19 cellular contexts compared by ENCODE assay signal in genomic region chr2:106078091-106078490, GRCh38.
A peak's percentile ranks its signal among the peaks of the same experiment; 100 is the strongest.
DNase-seq lines count a peak whose midpoint lies in the region; ATAC-seq and TF ChIP-seq lines count a peak whose summit lies in the region.
"Had no signal": no experiment of that assay in that cellular context is flagged by ENCODE, and none has a peak within 500 bp of the region (broad histone marks: within the 10 kb centered on the region; RNA-seq: fewer than 3 reads in every experiment).

No MANE protein-coding gene starts in this region.

- CTCF ChIA-PET in T-cell (lab: Charles Lee) = no interaction called here

- no peak overlapping the region for H3K9ac ChIP-seq in endodermal cell (ENCODE audit: extremely low read depth, low read length, poor library complexity, severe bottlenecking)

- no peak for DNase-seq in activated naive CD4-positive, alpha-beta T cell treated with anti-CD3 and anti-CD28 coated beads, Interleukin-2, amount 50 U/mL, for 72 hours (ENCODE audit: low spot score in 2 of 2)
- no peak for DNase-seq in activated naive CD4-positive, alpha-beta T cell treated with anti-CD3 and anti-CD28 coated beads, Interleukin-2, amount 50 U/mL, for 16 hours
- DNase-seq in T-cell = peak in 1 of 34 experiments; percentile 47
- no peak for DNase-seq in endodermal cell
- DNase-seq in stimulated activated naive CD8-positive, alpha-beta T cell treated with anti-CD3 and anti-CD28 coated beads, Interleukin-15, amount 100 ng/mL, for 72 hours = no peak
- no peak for DNase-seq in stimulated activated CD4-positive, alpha-beta T cell treated with anti-CD3 and anti-CD28 coated beads, Interleukin-2, amount 100 ng/mL, for 48 hours
- DNase-seq in immature natural killer cell = no peak
- DNase-seq: ACHN, AML-193, Calu3, DMS79, NCI-H1105, NCI-H1694 treated with DMSO at 0.1 percent for 48 hours, NCI-H2107, NCI-H2227 treated with DMSO at 0.1 percent for 48 hours, NCI-H524, Right ventricle myocardium superior had no signal

- H3K4me1 ChIP-seq in endodermal cell (ENCODE audit: control insufficient read depth, insufficient read depth, low read length) = peaks cover 3% of the 10 kb centered on the region

- no peak overlapping the region for H3K27ac ChIP-seq in endodermal cell (ENCODE audit: low read depth, low read length)

- no peaks in the 10 kb centered on the region for H3K9me3 Mint-ChIP-seq in activated naive CD4-positive, alpha-beta T cell treated with anti-CD3 and anti-CD28 coated beads, Interleukin-2, amount 50 U/mL, for 72 hours
- H3K9me3 Mint-ChIP-seq in T-cell (no peaks in the 10 kb centered on the region), endodermal cell (no peaks in the 10 kb centered on the region), immature natural killer cell (no peaks in the 10 kb centered on the region)
- H3K9me3 Mint-ChIP-seq in stimulated activated naive CD8-positive, alpha-beta T cell treated with anti-CD3 and anti-CD28 coated beads, Interleukin-15, amount 100 ng/mL, for 72 hours = peaks cover 0 to 4% of the 10 kb centered on the region in 2 donors

- peak; percentile 46 to 49 for ATAC-seq in activated naive CD4-positive, alpha-beta T cell treated with anti-CD3 and anti-CD28 coated beads, Interleukin-2, amount 50 U/mL, for 72 hours
- peak; percentile 73 to 85 (median 78) for ATAC-seq in T-cell (replicated peaks in 1 of 4)
- peak; percentile 64 for ATAC-seq in stimulated activated naive CD8-positive, alpha-beta T cell treated with anti-CD3 and anti-CD28 coated beads, Interleukin-15, amount 100 ng/mL, for 72 hours
- ATAC-seq: Panc1 had no signal

- 68 to 77% methylated on average over 5 of the region's 5 CpGs for WGBS in endodermal cell (ENCODE audit: insufficient coverage in 1 of 2, insufficient read length in 1 of 2), 2 experiments

- no peaks in the 10 kb centered on the region for H3K36me3 Mint-ChIP-seq in activated naive CD4-positive, alpha-beta T cell treated with anti-CD3 and anti-CD28 coated beads, Interleukin-2, amount 50 U/mL, for 72 hours
- H3K36me3 Mint-ChIP-seq in T-cell = no peaks in the 10 kb centered on the region
- H3K36me3 Mint-ChIP-seq in endodermal cell (ENCODE audit: low read depth) = no peaks in the 10 kb centered on the region
- no peaks in the 10 kb centered on the region for H3K36me3 Mint-ChIP-seq in immature natural killer cell
- H3K36me3 Mint-ChIP-seq: CD14-positive monocyte had no signal

- no peak for TF ChIP-seq CTCF in endodermal cell (conservative IDR thresholded peaks at IDR 0.05)

- peak overlapping the region; percentile 26 for H3K4me3 ChIP-seq in endodermal cell (ENCODE audit: low read length)

- H3K4me1 Mint-ChIP-seq in T-cell (peaks cover 33 to 59% (median 38%) of the 10 kb centered on the region in 3 donors), endodermal cell (peaks cover 21% of the 10 kb centered on the region), immature natural killer cell (peaks cover 8 to 13% of the 10 kb centered on the region in 2 donors)
- H3K4me1 Mint-ChIP-seq in stimulated activated naive CD8-positive, alpha-beta T cell treated with anti-CD3 and anti-CD28 coated beads, Interleukin-15, amount 100 ng/mL, for 72 hours = peaks cover 47% of the 10 kb centered on the region
- H3K4me1 Mint-ChIP-seq: CD14-positive monocyte had no signal

- POLR2A ChIA-PET in T-cell (lab: Charles Lee) = no interaction called here

- H3K27ac Mint-ChIP-seq in activated naive CD4-positive, alpha-beta T cell treated with anti-CD3 and anti-CD28 coated beads, Interleukin-2, amount 50 U/mL, for 72 hours = no peak overlapping the region
- peak overlapping the region; percentile 89 to 96 for H3K27ac Mint-ChIP-seq in T-cell
- H3K27ac Mint-ChIP-seq in endodermal cell = peak overlapping the region; percentile 84
- peak overlapping the region; percentile 87 to 89 for H3K27ac Mint-ChIP-seq in stimulated activated naive CD8-positive, alpha-beta T cell treated with anti-CD3 and anti-CD28 coated beads, Interleukin-15, amount 100 ng/mL, for 72 hours
- H3K27ac Mint-ChIP-seq in immature natural killer cell = peak overlapping the region in 1 of 6 donors; percentile 78

- H3K36me3 ChIP-seq in endodermal cell (ENCODE audit: control insufficient read depth, insufficient read depth, low read length) = no peaks in the 10 kb centered on the region

- H3K4me3 Mint-ChIP-seq in T-cell = peak overlapping the region; percentile 39 to 53 (median 48)
- H3K4me3 Mint-ChIP-seq in endodermal cell = peak overlapping the region; percentile 27
- peak overlapping the region; percentile 45 to 63 for H3K4me3 Mint-ChIP-seq in stimulated activated naive CD8-positive, alpha-beta T cell treated with anti-CD3 and anti-CD28 coated beads, Interleukin-15, amount 100 ng/mL, for 72 hours
- H3K4me3 Mint-ChIP-seq in immature natural killer cell = peak overlapping the region in 1 of 5 donors; percentile 4
- H3K4me3 Mint-ChIP-seq: CD14-positive monocyte had no signal

- no peaks in the 10 kb centered on the region for H3K9me3 ChIP-seq in endodermal cell (ENCODE audit: control insufficient read depth, low read length)

- no peaks in the 10 kb centered on the region for H3K27me3 ChIP-seq in endodermal cell (ENCODE audit: control insufficient read depth, insufficient read depth, low read length, poor library complexity, severe bottlenecking)

- H3K27me3 Mint-ChIP-seq in T-cell (no peaks in the 10 kb centered on the region), endodermal cell (ENCODE audit: insufficient read depth) (no peaks in the 10 kb centered on the region), immature natural killer cell (ENCODE audit: low read depth in 3 of 3) (peaks cover 0 to 3% (median 0%) of the 10 kb centered on the region in 3 donors)
- no peaks in the 10 kb centered on the region for H3K27me3 Mint-ChIP-seq in stimulated activated naive CD8-positive, alpha-beta T cell treated with anti-CD3 and anti-CD28 coated beads, Interleukin-15, amount 100 ng/mL, for 72 hours

Comparison
In these comparisons a context has a peak if more than half of its experiments do, and no peak if none do; other contexts are left out.
1. H3K27ac Mint-ChIP-seq: peak in T-cell (2 of 2), endodermal cell (single experiment) and stimulated activated naive CD8-positive, alpha-beta T cell treated with anti-CD3 and anti-CD28 coated beads, Interleukin-15, amount 100 ng/mL, for 72 hours (2 of 2); none in activated naive CD4-positive, alpha-beta T cell treated with anti-CD3 and anti-CD28 coated beads, Interleukin-2, amount 50 U/mL, for 72 hours (0 of 2).
2. Peak in every context shown above with its lines, with median percentiles within 50 percentile points of each other: ATAC-seq.